Comparison of ENCODE assay signal across 9 cellular contexts in genomic region chr9:108761530-108762347, GRCh38.
DNase-seq lines count a peak whose midpoint lies in the region; ATAC-seq, FAIRE-seq and TF ChIP-seq lines count a peak whose summit lies in the region.
"Had no signal": no experiment of that assay in that cellular context is flagged by ENCODE, and none has a peak within 500 bp of the region (broad histone marks: within the 10 kb centered on the region; RNA-seq: fewer than 3 reads in every experiment).

No MANE protein-coding gene starts in this region.

- WGBS in IMR-90 (ENCODE audit: extremely low coverage in 2 of 2, insufficient read length in 1 of 2), 2 experiments, result no CpG with 5 or more reads among the region's 11 CpGs
- WGBS in HepG2 (ENCODE audit: low lambda C conversion rate), result 28% methylated on average over 11 of the region's 11 CpGs

- H3K27me3 ChIP-seq in IMR-90 (ENCODE audit: control insufficient read depth, insufficient read depth, low read length) (peaks cover 10% of the 10 kb centered on the region; the same call in 1 of the 2 replicates), HepG2 (ENCODE audit: control insufficient read depth in 1 of 2, insufficient read depth in 2 of 2, low read length in 2 of 2) (no peaks in the 10 kb centered on the region)

- H3K4me3 ChIP-seq in IMR-90 (ENCODE audit: insufficient read depth, low read depth, low read length), result no peak overlapping the region
- peak overlapping the region in 2 of 3 experiments; percentile 41; a peak in 3 of 6 replicates for H3K4me3 ChIP-seq in HepG2 (replicated peaks in 1 of 3; ENCODE audit: insufficient read depth in 1 of 3, low read depth in 2 of 3, low read length in 3 of 3)

- H3K9me3 Mint-ChIP-seq in chondrocyte (ENCODE audit: low read depth), result no peaks in the 10 kb centered on the region
- H3K9me3 Mint-ChIP-seq in activated T-helper 2 cell treated with anti-CD3 and anti-CD28 coated beads, Interferon-gamma antibody, Interleukin-2, Interleukin-4, amounts not matched to agents 10 μg/mL and 5 μg/mL and 100 μg/mL, durations not matched to agents 14 hours and 24 hours and 36 hours, result no peaks in the 10 kb centered on the region

- H3K27ac Mint-ChIP-seq in chondrocyte (ENCODE audit: unreplicated experiment), result no peak overlapping the region
- H3K27ac Mint-ChIP-seq in activated T-helper 2 cell treated with anti-CD3 and anti-CD28 coated beads, Interferon-gamma antibody, Interleukin-2, Interleukin-4, amounts not matched to agents 10 μg/mL and 5 μg/mL and 100 μg/mL, durations not matched to agents 14 hours and 24 hours and 36 hours, result no peak overlapping the region

- dilution Hi-C loops in IMR-90 (cut with HindIII; ENCODE audit: low sequenced_read_pairs, unreplicated experiment), result no loop called here

- H2BK5ac ChIP-seq in IMR-90 (ENCODE audit: low read depth, low read length, poor library complexity, severe bottlenecking), result no peak overlapping the region

- no peaks in the 10 kb centered on the region for H3K79me1 ChIP-seq in IMR-90 (ENCODE audit: low read depth in 1 of 2, low read length in 2 of 2)

- H3K9me1 ChIP-seq in IMR-90 (ENCODE audit: insufficient read depth, low read length), result no peaks in the 10 kb centered on the region

- no peak overlapping the region for H3K14ac ChIP-seq in IMR-90 (replicated peaks; ENCODE audit: low read depth, low read length)

- H4K8ac ChIP-seq in IMR-90 (ENCODE audit: low read depth in 2 of 2, low read length in 2 of 2), result no peak overlapping the region

- no peak overlapping the region for H3K18ac ChIP-seq in IMR-90 (ENCODE audit: low read depth, low read length)

- no peak overlapping the region for H2AK9ac ChIP-seq in IMR-90 (replicated peaks; ENCODE audit: low read depth, low read length, poor library complexity)

- no peak overlapping the region for H3K4ac ChIP-seq in IMR-90 (ENCODE audit: low read depth, low read length)

- no peak overlapping the region for H3K23ac ChIP-seq in IMR-90 (ENCODE audit: low read depth, low read length)

- peak; percentile 15 to 35 for DNase-seq in AML-193 (lab: John Stamatoyannopoulos, UW)
- DNase-seq in GM18507 (ENCODE audit: extremely low spot score, insufficient read length, low read depth), result peak; percentile 29
- peak; percentile 51 for DNase-seq in IMR-90
- peak; percentile 10 to 22 for DNase-seq in SHP77 (lab: John Stamatoyannopoulos, UW)
- no peak for DNase-seq in chondrocyte (ENCODE audit: low spot score)
- peak; percentile 47 for DNase-seq in HepG2 (ENCODE audit: low spot score)
- peak; percentile 1 to 3 for DNase-seq in stimulated activated CD8-positive, alpha-beta memory T cell treated with anti-CD3 and anti-CD28 coated beads, Interleukin-15, amount 100 ng/mL, for 48 hours (ENCODE audit: low read depth in 2 of 2)
- DNase-seq in activated T-helper 2 cell treated with anti-CD3 and anti-CD28 coated beads, Interferon-gamma antibody, Interleukin-2, Interleukin-4, amounts not matched to agents 10 μg/mL and 5 μg/mL and 100 μg/mL, durations not matched to agents 14 hours and 24 hours and 36 hours (ENCODE audit: low spot score), result no peak

- H3K27me3 Mint-ChIP-seq in chondrocyte (ENCODE audit: low read depth), result peaks cover 16% of the 10 kb centered on the region
- H3K27me3 Mint-ChIP-seq in activated T-helper 2 cell treated with anti-CD3 and anti-CD28 coated beads, Interferon-gamma antibody, Interleukin-2, Interleukin-4, amounts not matched to agents 10 μg/mL and 5 μg/mL and 100 μg/mL, durations not matched to agents 14 hours and 24 hours and 36 hours (ENCODE audit: low read depth), result peaks cover 2% of the 10 kb centered on the region

- H3K4me3 Mint-ChIP-seq in chondrocyte (ENCODE audit: unreplicated experiment), result no peak overlapping the region
- H3K4me3 Mint-ChIP-seq in activated T-helper 2 cell treated with anti-CD3 and anti-CD28 coated beads, Interferon-gamma antibody, Interleukin-2, Interleukin-4, amounts not matched to agents 10 μg/mL and 5 μg/mL and 100 μg/mL, durations not matched to agents 14 hours and 24 hours and 36 hours (ENCODE audit: low read depth), result no peak overlapping the region
- H3K4me3 Mint-ChIP-seq: naive thymus-derived CD8-positive, alpha-beta T cell had no signal

- CTCF ChIA-PET in IMR-90 (lab: Yijun Ruan, JAX), result interaction anchor here (0.6 to 2.0 kb wide), 7 partner anchors 10 to 1862 kb away, joined by 3 to 6 read pairs (median 4); no protein-coding TSS in a partner anchor
- CTCF ChIA-PET in HepG2 (lab: Yijun Ruan, JAX; ENCODE audit: low intra/inter-chr PET ratio, low total read pairs), result interaction anchor here (1.2 kb wide), 1 partner anchor 196 kb away, joined by 6 read pairs; no protein-coding TSS in a partner anchor

- intact Hi-C loops in IMR-90 (cut with micrococcal nuclease), result loop anchor here (1.0 to 10.0 kb wide), 7 partner anchors 197 to 1339 kb away; no protein-coding TSS in a partner anchor
- intact Hi-C loops in HepG2 (cut with micrococcal nuclease; ENCODE audit: unreplicated experiment), result loop anchor here (1.0 to 10.0 kb wide), 4 partner anchors 51 to 1277 kb away; no protein-coding TSS in a partner anchor
- intact Hi-C loops in activated T-helper 2 cell treated with anti-CD3 and anti-CD28 coated beads, Interferon-gamma antibody, Interleukin-2, Interleukin-4, amounts not matched to agents 10 μg/mL and 5 μg/mL and 100 μg/mL, durations not matched to agents 14 hours and 24 hours and 36 hours (cut with micrococcal nuclease), result no loop called here

- TF ChIP-seq CTCF in IMR-90 (conservative IDR thresholded peaks at IDR 0.05; ENCODE audit: low read depth, low read length), result peak; percentile 89
- peak; percentile 95 for TF ChIP-seq CTCF in chondrocyte (IDR thresholded peaks at IDR 0.05)
- TF ChIP-seq CTCF in HepG2 (CRISPR knock-in tag; IDR thresholded peaks at IDR 0.05), result peak; percentile 87

- no peak overlapping the region for H2BK15ac ChIP-seq in IMR-90 (ENCODE audit: low read depth, low read length)

- H3K9ac ChIP-seq in IMR-90 (ENCODE audit: low read depth, low read length) (no peak overlapping the region), HepG2 (ENCODE audit: insufficient read depth, low read depth, low read length) (peak overlapping the region; percentile 17; the same call in 1 of the 2 replicates)

- H3K36me3 ChIP-seq in IMR-90 (ENCODE audit: control insufficient read depth, insufficient read depth, low read length), result no peaks in the 10 kb centered on the region
- no peaks in the 10 kb centered on the region for H3K36me3 ChIP-seq in HepG2 (replicated peaks in 1 of 2; ENCODE audit: control insufficient read depth in 1 of 2, insufficient read depth in 2 of 2, low read length in 2 of 2)

- BruUV-seq in IMR-90 (replicated peaks; lab: Mats Ljungman, UMichigan) (no TSS peak), HepG2 (replicated peaks; lab: Mats Ljungman, UMichigan) (no TSS peak)

- peaks cover 2% of the 10 kb centered on the region for H3K36me3 Mint-ChIP-seq in chondrocyte (ENCODE audit: low read depth)
- no peaks in the 10 kb centered on the region for H3K36me3 Mint-ChIP-seq in activated T-helper 2 cell treated with anti-CD3 and anti-CD28 coated beads, Interferon-gamma antibody, Interleukin-2, Interleukin-4, amounts not matched to agents 10 μg/mL and 5 μg/mL and 100 μg/mL, durations not matched to agents 14 hours and 24 hours and 36 hours (ENCODE audit: low read depth)

- no peaks in the 10 kb centered on the region for H3K4me1 Mint-ChIP-seq in chondrocyte (ENCODE audit: low read depth)
- H3K4me1 Mint-ChIP-seq in activated T-helper 2 cell treated with anti-CD3 and anti-CD28 coated beads, Interferon-gamma antibody, Interleukin-2, Interleukin-4, amounts not matched to agents 10 μg/mL and 5 μg/mL and 100 μg/mL, durations not matched to agents 14 hours and 24 hours and 36 hours (ENCODE audit: low read depth), result no peaks in the 10 kb centered on the region

- no peak overlapping the region for H2BK120ac ChIP-seq in IMR-90 (ENCODE audit: low read depth, low read length)

- H2AFZ ChIP-seq in IMR-90 (replicated peaks; ENCODE audit: low read length, poor library complexity) (peak overlapping the region; percentile 9), HepG2 (ENCODE audit: low read length) (no peak overlapping the region)

- H3K79me2 ChIP-seq in HepG2 (ENCODE audit: insufficient read depth, low read length), result no peaks in the 10 kb centered on the region

- H2AK5ac ChIP-seq in IMR-90 (ENCODE audit: low read depth, low read length), result no peak overlapping the region

- TF ChIP-seq EP300 in HepG2 (IDR thresholded peaks at IDR 0.05; ENCODE audit: low read depth in 2 of 2, low read length in 2 of 2) (no peak), HepG2 (CRISPR knock-in tag; IDR thresholded peaks at IDR 0.05; ENCODE audit: borderline replicate concordance) (no peak)

- TF ChIP-seq POLR2A in IMR-90 (IDR thresholded peaks at IDR 0.05; ENCODE audit: low read depth, low read length), result no peak
- no peak for TF ChIP-seq POLR2A in HepG2 (IDR thresholded peaks at IDR 0.05; ENCODE audit: insufficient read depth in 1 of 2, low read depth in 2 of 2, low read length in 2 of 2)

- H4K20me1 ChIP-seq in IMR-90 (ENCODE audit: insufficient read depth, low read length) (no peaks in the 10 kb centered on the region), HepG2 (ENCODE audit: insufficient read depth, low read length) (no peaks in the 10 kb centered on the region)

- in situ Hi-C loops in IMR-90 (cut with MboI; ENCODE audit: low sequenced_read_pairs) (loop anchor here (5.0 to 25.0 kb wide), 2 partner anchors 1299 to 1624 kb away; no protein-coding TSS in a partner anchor), HepG2 (cut with HindIII; ENCODE audit: extremely low pct_ligation_motif_present, low pct_unique_long_range_greater_than_20kb) (loop anchor here (25.0 kb wide), 1 partner anchor 324 kb away; no protein-coding TSS in a partner anchor)

- H3K4me1 ChIP-seq in IMR-90 (ENCODE audit: control insufficient read depth, insufficient read depth, low read length) (no peaks in the 10 kb centered on the region), HepG2 (ENCODE audit: insufficient read depth, low read length) (peaks cover 16% of the 10 kb centered on the region)

- TF ChIP-seq RAD21 in IMR-90 (IDR thresholded peaks at IDR 0.05; ENCODE audit: low read length) (peak; percentile 86), HepG2 (CRISPR knock-in tag; IDR thresholded peaks at IDR 0.05) (peak; percentile 82)

- no peak overlapping the region for H4K5ac ChIP-seq in IMR-90 (ENCODE audit: low read depth, low read length)

- H3K56ac ChIP-seq in IMR-90 (ENCODE audit: extremely low read depth, insufficient read depth, low read length), result no peak overlapping the region

- H3K9me3 ChIP-seq in IMR-90 (ENCODE audit: control insufficient read depth, insufficient read depth, low read length) (no peaks in the 10 kb centered on the region), HepG2 (ENCODE audit: low read length) (no peaks in the 10 kb centered on the region)

- H3K4me2 ChIP-seq in IMR-90 (ENCODE audit: low read depth, low read length), result no peak overlapping the region
- H3K4me2 ChIP-seq in HepG2 (ENCODE audit: low read depth, low read length), result peak overlapping the region; percentile 76

- ATAC-seq in IMR-90 (ENCODE audit: low read depth) (peak; percentile 98), HepG2 (peak; percentile 93)
- ATAC-seq: naive thymus-derived CD8-positive, alpha-beta T cell had no signal

- H2BK20ac ChIP-seq in IMR-90 (ENCODE audit: low read depth, low read length), result no peak overlapping the region

- POLR2A ChIA-PET in IMR-90 (lab: Charles Lee; ENCODE audit: unreplicated experiment), result no interaction called here
- POLR2A ChIA-PET in HepG2 (lab: Yijun Ruan, JAX), result no interaction called here

- FAIRE-seq in GM18507 (lab: Jason Lieb, UNC) (peak; percentile 68), HepG2 (lab: Jason Lieb, UNC) (peak; percentile 74)

- no peak overlapping the region for H3K27ac ChIP-seq in IMR-90 (ENCODE audit: insufficient read depth, low read length)
- no peak overlapping the region for H3K27ac ChIP-seq in HepG2 (ENCODE audit: extremely low read length, insufficient read depth, low read length)

- H4K91ac ChIP-seq in IMR-90 (ENCODE audit: insufficient read depth, low read depth, low read length), result no peak overlapping the region

Comparison
In these comparisons a context has a peak if more than half of its experiments do, and no peak if none do; other contexts are left out.
1. DNase-seq: peak in AML-193 (2 of 2), GM18507 (single experiment), IMR-90 (single experiment), SHP77 (2 of 2), HepG2 (single experiment) and stimulated activated CD8-positive, alpha-beta memory T cell treated with anti-CD3 and anti-CD28 coated beads, Interleukin-15, amount 100 ng/mL, for 48 hours (2 of 2); none in chondrocyte (single experiment) and activated T-helper 2 cell treated with anti-CD3 and anti-CD28 coated beads, Interferon-gamma antibody, Interleukin-2, Interleukin-4, amounts not matched to agents 10 μg/mL and 5 μg/mL and 100 μg/mL, durations not matched to agents 14 hours and 24 hours and 36 hours (single experiment).
2. Peak in every context shown above with its lines, with median percentiles within 50 percentile points of each other: CTCF ChIP-seq.